Comparison of ENCODE assay signal across 8 cellular contexts in the genomic region with DNA sequence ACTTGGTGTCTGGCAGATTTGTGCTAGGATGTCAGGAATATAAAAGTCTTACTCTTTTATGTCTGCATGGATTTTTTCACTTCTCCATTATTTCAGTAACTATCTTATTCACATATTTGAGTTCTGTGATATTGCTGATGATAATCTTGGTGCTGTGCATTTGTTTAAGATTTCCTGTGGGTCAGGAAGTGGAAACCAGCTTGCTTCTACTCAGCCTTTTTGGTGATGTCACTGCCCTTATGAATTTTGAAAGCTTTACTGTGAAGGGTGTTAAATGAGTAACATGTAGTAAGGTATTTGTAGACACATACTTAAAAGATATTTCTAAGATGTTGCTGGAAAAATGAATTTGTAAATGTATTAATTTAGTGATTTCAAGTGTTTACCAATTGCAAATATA.
A peak's percentile ranks its signal among the peaks of the same experiment; 100 is the strongest.
DNase-seq lines count a peak whose midpoint lies in the region; ATAC-seq and TF ChIP-seq lines count a peak whose summit lies in the region.

No MANE protein-coding gene starts in this region.

- POLR2A ChIA-PET in activated CD4-positive, alpha-beta memory T cell treated with anti-CD3 and anti-CD28 coated beads, Interleukin-2, amount 10 ng/mL, durations not matched to agents 7 days and 5 days (lab: Charles Lee): interaction anchor here (1.0 to 1.8 kb wide), 2 partner anchors 424 to 432 kb away, joined by 3 to 5 read pairs; no protein-coding TSS in a partner anchor
- POLR2A ChIA-PET in activated CD4-positive, alpha-beta memory T cell treated with anti-CD3 and anti-CD28 coated beads for 36 hours (lab: Charles Lee): no interaction called here

- no peak overlapping the region for H3K4me3 ChIP-seq in tibial nerve

- H3K36me3 ChIP-seq in tibial nerve: no peaks in the 10 kb centered on the region

- no peaks in the 10 kb centered on the region for H3K4me1 ChIP-seq in tibial nerve

- H3K9me3 Mint-ChIP-seq in activated CD4-positive, alpha-beta memory T cell treated with anti-CD3 and anti-CD28 coated beads, Interleukin-2, amount 10 ng/mL, durations not matched to agents 7 days and 5 days: no peaks in the 10 kb centered on the region
- H3K9me3 Mint-ChIP-seq in activated CD4-positive, alpha-beta memory T cell treated with anti-CD3 and anti-CD28 coated beads for 36 hours: no peaks in the 10 kb centered on the region

- H3K9me3 ChIP-seq in tibial nerve: peaks cover 0 to 11% (median 0%) of the 10 kb centered on the region in 4 donors

- no peak for TF ChIP-seq EP300 in tibial nerve (IDR thresholded peaks at IDR 0.05)

- ATAC-seq in HG02588 (IDR thresholded peaks at IDR 0.05; ENCODE audit: unreplicated experiment): peak; percentile 67

- no peak for TF ChIP-seq CTCF in tibial nerve (IDR thresholded peaks at IDR 0.05)

- intact Hi-C loops in activated CD4-positive, alpha-beta memory T cell treated with anti-CD3 and anti-CD28 coated beads for 36 hours (cut with micrococcal nuclease): loop anchor here (1.0 to 5.0 kb wide), 4 partner anchors 80 to 432 kb away; partner anchors contain the start of genes NIPSNAP2 and ZNF713

- no peak for DNase-seq in activated CD4-positive, alpha-beta memory T cell treated with anti-CD3 and anti-CD28 coated beads, Interleukin-2, amount 10 ng/mL, durations not matched to agents 7 days and 5 days
- no peak for DNase-seq in activated CD4-positive, alpha-beta memory T cell treated with anti-CD3 and anti-CD28 coated beads for 36 hours
- peak; percentile 7 to 13 for DNase-seq in Kasumi-1 (lab: John Stamatoyannopoulos, UW)
- peak; percentile 5 for DNase-seq in renal cortical epithelial cell (ENCODE audit: low read depth)
- no peak for DNase-seq in NCI-H2196 treated with DMSO at 0.1 percent for 48 hours (lab: John Stamatoyannopoulos, UW; ENCODE audit: unreplicated experiment)
- no peak for DNase-seq in NCI-H146 (lab: John Stamatoyannopoulos, UW)
- no peak for DNase-seq in tibial nerve (ENCODE audit: low spot score in 2 of 2)

- H3K36me3 Mint-ChIP-seq in activated CD4-positive, alpha-beta memory T cell treated with anti-CD3 and anti-CD28 coated beads, Interleukin-2, amount 10 ng/mL, durations not matched to agents 7 days and 5 days (ENCODE audit: low read depth): no peaks in the 10 kb centered on the region
- no peaks in the 10 kb centered on the region for H3K36me3 Mint-ChIP-seq in activated CD4-positive, alpha-beta memory T cell treated with anti-CD3 and anti-CD28 coated beads for 36 hours

- CTCF ChIA-PET in activated CD4-positive, alpha-beta memory T cell treated with anti-CD3 and anti-CD28 coated beads, Interleukin-2, amount 10 ng/mL, durations not matched to agents 7 days and 5 days (lab: Charles Lee): interaction anchor here (0.6 to 2.6 kb wide), 13 partner anchors 10 to 841 kb away, joined by 3 to 18 read pairs (median 4); partner anchors contain the start of gene NIPSNAP2
- CTCF ChIA-PET in activated CD4-positive, alpha-beta memory T cell treated with anti-CD3 and anti-CD28 coated beads for 36 hours (lab: Charles Lee): interaction anchor here (0.6 to 4.0 kb wide), 14 partner anchors 9 to 466 kb away, joined by 3 to 29 read pairs (median 3); partner anchors contain the start of gene NIPSNAP2

- no peak for TF ChIP-seq POLR2A in tibial nerve (IDR thresholded peaks at IDR 0.05)

- peaks cover 12% of the 10 kb centered on the region for H3K4me1 Mint-ChIP-seq in activated CD4-positive, alpha-beta memory T cell treated with anti-CD3 and anti-CD28 coated beads, Interleukin-2, amount 10 ng/mL, durations not matched to agents 7 days and 5 days
- H3K4me1 Mint-ChIP-seq in activated CD4-positive, alpha-beta memory T cell treated with anti-CD3 and anti-CD28 coated beads for 36 hours (ENCODE audit: low read depth): peaks cover 9% of the 10 kb centered on the region

- no peak overlapping the region for H3K4me3 Mint-ChIP-seq in activated CD4-positive, alpha-beta memory T cell treated with anti-CD3 and anti-CD28 coated beads, Interleukin-2, amount 10 ng/mL, durations not matched to agents 7 days and 5 days
- H3K4me3 Mint-ChIP-seq in activated CD4-positive, alpha-beta memory T cell treated with anti-CD3 and anti-CD28 coated beads for 36 hours: no peak overlapping the region

- H3K27me3 ChIP-seq in tibial nerve: no peaks in the 10 kb centered on the region

- peak overlapping the region; percentile 7 for H3K27ac Mint-ChIP-seq in activated CD4-positive, alpha-beta memory T cell treated with anti-CD3 and anti-CD28 coated beads, Interleukin-2, amount 10 ng/mL, durations not matched to agents 7 days and 5 days
- H3K27ac Mint-ChIP-seq in activated CD4-positive, alpha-beta memory T cell treated with anti-CD3 and anti-CD28 coated beads for 36 hours: no peak overlapping the region

- H3K27ac ChIP-seq in tibial nerve: no peak overlapping the region

- H3K27me3 Mint-ChIP-seq in activated CD4-positive, alpha-beta memory T cell treated with anti-CD3 and anti-CD28 coated beads, Interleukin-2, amount 10 ng/mL, durations not matched to agents 7 days and 5 days: peaks cover 6% of the 10 kb centered on the region
- H3K27me3 Mint-ChIP-seq in activated CD4-positive, alpha-beta memory T cell treated with anti-CD3 and anti-CD28 coated beads for 36 hours: peaks cover 1% of the 10 kb centered on the region

Comparison
In these comparisons a context has a peak if more than half of its experiments do, and no peak if none do; other contexts are left out.
1. DNase-seq: peak in Kasumi-1 (2 of 2) and renal cortical epithelial cell (single experiment); none in activated CD4-positive, alpha-beta memory T cell treated with anti-CD3 and anti-CD28 coated beads, Interleukin-2, amount 10 ng/mL, durations not matched to agents 7 days and 5 days (single experiment), activated CD4-positive, alpha-beta memory T cell treated with anti-CD3 and anti-CD28 coated beads for 36 hours (single experiment), NCI-H2196 treated with DMSO at 0.1 percent for 48 hours (single experiment), NCI-H146 (single experiment) and tibial nerve (0 of 2).